11 cellular contexts compared by ENCODE assay signal in the genomic region with DNA sequence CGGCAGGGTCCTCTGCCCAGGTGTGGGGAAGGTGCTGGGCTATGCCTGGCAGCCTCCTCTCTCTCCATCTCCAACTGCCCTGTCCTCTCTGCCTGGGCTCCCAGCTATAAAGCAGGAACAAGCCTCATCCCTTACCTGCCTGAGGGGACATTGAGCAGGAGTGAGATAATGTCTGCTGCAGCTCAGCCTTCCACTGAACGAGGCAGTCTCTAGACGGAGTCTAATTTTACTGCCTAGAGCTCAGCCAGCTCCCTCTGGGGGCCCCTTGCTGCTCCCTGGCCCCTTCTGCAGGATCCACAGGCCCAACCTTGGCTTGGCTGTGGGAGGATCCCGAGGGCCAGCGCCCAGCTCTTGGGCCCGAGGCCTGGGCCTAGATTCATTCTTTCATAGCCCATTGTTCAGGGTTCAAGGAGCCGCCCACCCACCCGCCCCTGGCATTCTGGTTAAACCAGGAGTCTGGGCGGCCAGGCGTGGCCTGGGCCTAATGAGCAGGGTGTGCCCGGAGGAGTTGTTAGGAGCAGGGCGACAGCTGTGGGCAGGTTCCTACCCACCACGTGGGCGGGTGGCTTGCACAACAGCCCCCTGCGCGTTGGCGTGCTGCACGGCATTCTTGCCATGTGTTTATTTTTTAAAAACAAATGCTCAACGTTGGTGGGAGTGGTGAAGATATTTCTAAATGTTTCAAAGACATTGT. TPM values are rescaled to one million over a fixed set of nuclear protein-coding genes. Genes with fewer than 3 reads are reported as not detected.
DNase-seq lines count a peak whose midpoint lies in the region; ATAC-seq and TF ChIP-seq lines count a peak whose summit lies in the region.
"Had no signal": no experiment of that assay in that cellular context is flagged by ENCODE, and none has a peak within 500 bp of the region (broad histone marks: within the 10 kb centered on the region; RNA-seq: fewer than 3 reads in every experiment).

No MANE protein-coding gene starts in this region.

- H3K23ac ChIP-seq in mesendoderm (ENCODE audit: low read length): no peak overlapping the region

- no peak overlapping the region for H3K4ac ChIP-seq in mesendoderm (ENCODE audit: low read depth, low read length)

- H2AK5ac ChIP-seq in mesendoderm (ENCODE audit: low read length): no peak overlapping the region

- no peak overlapping the region for H3K56ac ChIP-seq in mesendoderm (ENCODE audit: low read length)

- H4K8ac ChIP-seq in mesendoderm (ENCODE audit: low read depth, low read length): no peak overlapping the region

- WGBS in mesendoderm (ENCODE audit: extremely low coverage, insufficient coverage, low lambda C conversion rate): no CpG with 5 or more reads among the region's 19 CpGs
- WGBS in urinary bladder: 77% methylated on average over 19 of the region's 19 CpGs

- H4K5ac ChIP-seq in mesendoderm (ENCODE audit: low read length): no peak overlapping the region

- H3K27ac ChIP-seq in breast epithelium (peak overlapping the region; percentile 93), mesendoderm (ENCODE audit: low read depth, low read length) (no peak overlapping the region), urinary bladder (ENCODE audit: low read depth) (peak overlapping the region; percentile 82)
- H3K27ac ChIP-seq: dorsolateral prefrontal cortex had no signal

- H3K4me3 ChIP-seq in breast epithelium (peak overlapping the region in 2 of 3 donors; percentile 5 to 46), mesendoderm (ENCODE audit: low read length) (no peak overlapping the region), urinary bladder (ENCODE audit: low read depth, low read length) (no peak overlapping the region)
- H3K4me3 ChIP-seq: dorsolateral prefrontal cortex had no signal

- TF ChIP-seq CTCF in breast epithelium (IDR thresholded peaks at IDR 0.05): no peak

- H3K79me1 ChIP-seq in mesendoderm (ENCODE audit: low read length): no peaks in the 10 kb centered on the region

- no peak overlapping the region for H3K18ac ChIP-seq in mesendoderm (ENCODE audit: low read length)

- DNase-seq in activated effector memory CD4-positive, alpha-beta T cell treated with anti-CD3 and anti-CD28 coated beads, Interleukin-2, amount 50 U/mL, for 16 hours: peak; percentile 34
- DNase-seq in activated effector memory CD4-positive, alpha-beta T cell treated with Interleukin-2 at 50 U/mL for 16 hours: no peak
- DNase-seq in breast epithelium (ENCODE audit: low spot score in 2 of 2) (peak in 1 of 2 donors; percentile 76), mesendoderm (peak; percentile 61), NCI-H748 treated with DMSO at 0.1 percent for 48 hours (lab: John Stamatoyannopoulos, UW) (no peak), globus pallidus (ENCODE audit: low spot score) (no peak)
- DNase-seq: dorsolateral prefrontal cortex; NCI-H187; NK-92 treated with Interleukin-12 subunit alpha and Interleukin-12 subunit beta, amount 100 ng/mL, for 24 hours had no signal

- no peak for ATAC-seq in GM21786 (IDR thresholded peaks at IDR 0.05; ENCODE audit: unreplicated experiment)

- no peaks in the 10 kb centered on the region for H3K36me3 ChIP-seq in breast epithelium
- no peaks in the 10 kb centered on the region for H3K36me3 ChIP-seq in mesendoderm (ENCODE audit: control insufficient read depth, insufficient read depth, low read length)
- no peaks in the 10 kb centered on the region for H3K36me3 ChIP-seq in urinary bladder (ENCODE audit: insufficient read depth)

- H3K79me2 ChIP-seq in mesendoderm (ENCODE audit: control insufficient read depth, insufficient read depth, low read length): no peaks in the 10 kb centered on the region

- H3K9ac ChIP-seq in mesendoderm (ENCODE audit: low read length): no peak overlapping the region

- no peak overlapping the region for H3K4me2 ChIP-seq in mesendoderm (ENCODE audit: low read length)

- no peaks in the 10 kb centered on the region for H3K9me3 ChIP-seq in breast epithelium

- no peak for TF ChIP-seq POLR2A in breast epithelium (IDR thresholded peaks at IDR 0.05)

- no peak overlapping the region for H2BK5ac ChIP-seq in mesendoderm (ENCODE audit: low read length)

- no peak overlapping the region for H2BK120ac ChIP-seq in mesendoderm (ENCODE audit: low read depth, low read length)

- H3K27me3 ChIP-seq in breast epithelium (no peaks in the 10 kb centered on the region), mesendoderm (ENCODE audit: insufficient read depth, low read length, poor library complexity) (no peaks in the 10 kb centered on the region)

- no peak overlapping the region for H2BK15ac ChIP-seq in mesendoderm (replicated peaks; ENCODE audit: low read depth)

- intact Hi-C loops in breast epithelium (cut with DNase I; ENCODE audit: low total_unique reads): no loop called here

- peaks cover 5 to 9% of the 10 kb centered on the region in 2 donors for H3K4me1 ChIP-seq in breast epithelium
- H3K4me1 ChIP-seq in mesendoderm (ENCODE audit: control insufficient read depth, low read depth, low read length): no peaks in the 10 kb centered on the region
- H3K4me1 ChIP-seq in urinary bladder (ENCODE audit: insufficient read depth): no peaks in the 10 kb centered on the region

RNA-seq across cellular contexts. Expression of a gene that starts 44.6 kb away (rescaled TPM):
- total RNA-seq in breast epithelium (100 to 1,000 TPM; 106 to 116 (median 116) TPM), urinary bladder (40.9 TPM)
- polyA plus RNA-seq in mesendoderm (2013, experiment 1 of 2): 4.6 TPM
- 4.9 TPM for polyA plus RNA-seq in mesendoderm (2013, experiment 2 of 2)
- 112 TPM for polyA plus RNA-seq in urinary bladder

RNA-seq across cellular contexts. Expression of a gene that starts 58.6 kb away (rescaled TPM):
- total RNA-seq in breast epithelium (10 to 100 TPM in 1 of 3 donors, 1 to 10 TPM in 2; 5.6 to 11.9 (median 8.8) TPM), urinary bladder (5.0 TPM)
- 0.31 TPM for polyA plus RNA-seq in mesendoderm (2013, experiment 1 of 2)
- 0.25 TPM for polyA plus RNA-seq in mesendoderm (2013, experiment 2 of 2)
- polyA plus RNA-seq in urinary bladder: 4.7 TPM

Comparison
In these comparisons a context has a peak if more than half of its experiments do, and no peak if none do; other contexts are left out.
1. DNase-seq: peak in activated effector memory CD4-positive, alpha-beta T cell treated with anti-CD3 and anti-CD28 coated beads, Interleukin-2, amount 50 U/mL, for 16 hours (single experiment) and mesendoderm (single experiment); none in activated effector memory CD4-positive, alpha-beta T cell treated with Interleukin-2 at 50 U/mL for 16 hours (single experiment), NCI-H748 treated with DMSO at 0.1 percent for 48 hours (single experiment) and globus pallidus (single experiment).
2. H3K4me3 ChIP-seq: peak in breast epithelium (2 of 3); none in mesendoderm (single experiment) and urinary bladder (single experiment).